14 cellular contexts compared by ENCODE assay signal in the genomic region with DNA sequence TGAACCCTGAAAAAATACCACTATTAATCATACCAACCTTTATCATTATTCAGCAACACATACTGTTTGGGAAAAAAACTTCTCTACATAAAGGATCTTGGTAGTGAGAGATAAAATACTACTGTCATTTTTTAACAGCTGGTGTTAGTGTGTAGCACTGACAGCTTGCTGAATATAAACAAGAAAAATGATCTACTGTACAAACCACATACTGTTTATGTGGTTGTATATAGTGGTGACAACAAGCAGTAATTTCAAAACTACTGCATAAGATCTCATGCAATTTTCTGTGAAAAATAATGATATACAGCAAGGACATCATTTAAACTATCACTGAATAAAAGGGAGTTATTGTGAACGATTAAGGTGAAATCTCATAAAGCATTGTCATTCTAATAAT.
DNase-seq lines count a peak whose midpoint lies in the region; ATAC-seq and TF ChIP-seq lines count a peak whose summit lies in the region.
"Had no signal": no experiment of that assay in that cellular context is flagged by ENCODE, and none has a peak within 500 bp of the region (broad histone marks: within the 10 kb centered on the region; RNA-seq: fewer than 3 reads in every experiment).

No MANE protein-coding gene starts in this region.

- in situ Hi-C loops in mammary epithelial cell (cut with MboI; ENCODE audit: low sequenced_read_pairs in 2 of 2) = no loop called here

- 100% methylated on average over 1 of the region's 1 CpG for WGBS in mammary epithelial cell (ENCODE audit: low coverage, missing lambda C conversion rate)

- H3K27ac ChIP-seq in VCaP (peak overlapping the region; percentile 71), neural cell (ENCODE audit: low read length) (no peak overlapping the region), lower lobe of right lung (no peak overlapping the region), mammary epithelial cell (ENCODE audit: insufficient read depth, low read depth, low read length) (no peak overlapping the region)
- H3K27ac ChIP-seq: BLaER1, HL-60 had no signal

- H3K79me2 ChIP-seq in neural cell (replicated peaks; ENCODE audit: insufficient read depth, low read length) (no peaks in the 10 kb centered on the region), mammary epithelial cell (ENCODE audit: insufficient read depth, low read length) (no peaks in the 10 kb centered on the region)

- no peak for ATAC-seq in lower lobe of right lung
- ATAC-seq: HCT116 had no signal

- H4K20me1 ChIP-seq in neural cell (ENCODE audit: insufficient read depth) (no peaks in the 10 kb centered on the region), mammary epithelial cell (ENCODE audit: insufficient read depth, low read length) (no peaks in the 10 kb centered on the region)
- H4K20me1 ChIP-seq: BLaER1 had no signal

- dilution Hi-C loops in mammary epithelial cell (cut with HindIII; ENCODE audit: low sequenced_read_pairs) = no loop called here

- no peaks in the 10 kb centered on the region for H3K9me2 ChIP-seq in neural cell (ENCODE audit: insufficient read depth, low read length)

- DNase-seq in H4 (ENCODE audit: low spot score) = peak; percentile 4
- DNase-seq in NCI-H1694 treated with DMSO at 0.1 percent for 48 hours (lab: John Stamatoyannopoulos, UW) = peak; percentile 81
- no peak for DNase-seq in stimulated activated CD4-positive, alpha-beta T cell treated with anti-CD3 and anti-CD28 coated beads, Interleukin-4, amount 100 ng/mL, for 1 hour
- no peak for DNase-seq in lower lobe of right lung
- no peak for DNase-seq in mammary epithelial cell
- DNase-seq: 8988T; AML-193; Caco-2; CD8-positive, alpha-beta memory T cell had no signal

- no peak for TF ChIP-seq RAD21 in neural cell (conservative IDR thresholded peaks at IDR 0.05)

- H3K4me1 ChIP-seq in lower lobe of right lung (no peaks in the 10 kb centered on the region), mammary epithelial cell (ENCODE audit: insufficient read depth, low read length) (no peaks in the 10 kb centered on the region)
- H3K4me1 ChIP-seq: Caco-2 had no signal

- no peaks in the 10 kb centered on the region for H3K36me3 ChIP-seq in neural cell (ENCODE audit: insufficient read depth, low read length)
- no peaks in the 10 kb centered on the region for H3K36me3 ChIP-seq in lower lobe of right lung
- H3K36me3 ChIP-seq in mammary epithelial cell (ENCODE audit: insufficient read depth, low read length) = no peaks in the 10 kb centered on the region
- H3K36me3 ChIP-seq: BLaER1 had no signal

- TF ChIP-seq CTCF in VCaP (conservative IDR thresholded peaks at IDR 0.05) (no peak), neural cell (IDR thresholded peaks at IDR 0.05; ENCODE audit: poor library complexity, severe bottlenecking) (no peak), lower lobe of right lung (IDR thresholded peaks at IDR 0.05) (no peak), mammary epithelial cell (conservative IDR thresholded peaks at IDR 0.05 in 1 of 2, IDR thresholded peaks at IDR 0.05 in 1 of 2; ENCODE audit: extremely low read depth in 1 of 2, insufficient read depth in 1 of 2, low read depth in 1 of 2, low read length in 2 of 2) (no peak)

- no peak overlapping the region for H3K4me3 ChIP-seq in neural cell (ENCODE audit: low read length)
- no peak overlapping the region for H3K4me3 ChIP-seq in lower lobe of right lung
- no peak overlapping the region for H3K4me3 ChIP-seq in mammary epithelial cell (replicated peaks in 1 of 3; ENCODE audit: insufficient read depth in 1 of 3, low read depth in 2 of 3, low read length in 3 of 3)
- H3K4me3 ChIP-seq: BLaER1 had no signal

- TF ChIP-seq EP300 in neural cell (conservative IDR thresholded peaks at IDR 0.05; ENCODE audit: poor library complexity, severe bottlenecking) = peak; percentile 36

- no peaks in the 10 kb centered on the region for H3F3A ChIP-seq in neural cell (ENCODE audit: insufficient read depth, low read length, poor library complexity, severe bottlenecking)

- H3K27me3 ChIP-seq in neural cell (ENCODE audit: insufficient read depth, low read depth, low read length) = no peaks in the 10 kb centered on the region
- no peaks in the 10 kb centered on the region for H3K27me3 ChIP-seq in lower lobe of right lung (ENCODE audit: low read depth)
- no peaks in the 10 kb centered on the region for H3K27me3 ChIP-seq in mammary epithelial cell (ENCODE audit: insufficient read depth, low read length)
- H3K27me3 ChIP-seq: BLaER1 had no signal

- H3K9ac ChIP-seq in neural cell (ENCODE audit: low read length) (no peak overlapping the region), mammary epithelial cell (ENCODE audit: insufficient read depth, low read length) (no peak overlapping the region)
- H3K9ac ChIP-seq: BLaER1 had no signal

- CTCF ChIA-PET in mammary epithelial cell (lab: Charles Lee; ENCODE audit: low non-redundant PET) = no interaction called here

- intact Hi-C loops in lower lobe of right lung (cut with DNase I) = no loop called here
- intact Hi-C loops in mammary epithelial cell (cut with micrococcal nuclease) = loop anchor here (10.0 kb wide), 1 partner anchor 465 kb away; no protein-coding TSS in a partner anchor

- H3K4me2 ChIP-seq in neural cell (ENCODE audit: low read length) (no peak overlapping the region), mammary epithelial cell (ENCODE audit: insufficient read depth, low read depth, low read length) (no peak overlapping the region)

- H3K9me3 ChIP-seq in neural cell (ENCODE audit: low read length) = no peaks in the 10 kb centered on the region
- no peaks in the 10 kb centered on the region for H3K9me3 ChIP-seq in lower lobe of right lung
- H3K9me3 ChIP-seq in mammary epithelial cell (replicated peaks; ENCODE audit: insufficient read depth, low read length) = no peaks in the 10 kb centered on the region
- H3K9me3 ChIP-seq: Caco-2 had no signal

- H2AFZ ChIP-seq in neural cell (ENCODE audit: low read depth, low read length) = no peak overlapping the region
- H2AFZ ChIP-seq in mammary epithelial cell (ENCODE audit: low read depth, low read length) = no peak overlapping the region

- BruUV-seq in mammary epithelial cell (replicated peaks; lab: Mats Ljungman, UMichigan) = no TSS peak

TF ChIP-seq in neural cell, 6 proteins besides CTCF, POLR2A, EP300 and RAD21:
- TF ChIP-seq TAF1 (IDR thresholded peaks at IDR 0.05; ENCODE audit: low read depth) = no peak
- no peak for TF ChIP-seq MXI1 (conservative IDR thresholded peaks at IDR 0.05; ENCODE audit: poor library complexity, severe bottlenecking)
- no peak for TF ChIP-seq EZH2 (IDR thresholded peaks at IDR 0.05; ENCODE audit: borderline replicate concordance, insufficient read depth, low read length, poor library complexity, severe bottlenecking)
- TF ChIP-seq SMC3 (conservative IDR thresholded peaks at IDR 0.05; ENCODE audit: poor library complexity) = no peak
- TF ChIP-seq, protein P1, sequence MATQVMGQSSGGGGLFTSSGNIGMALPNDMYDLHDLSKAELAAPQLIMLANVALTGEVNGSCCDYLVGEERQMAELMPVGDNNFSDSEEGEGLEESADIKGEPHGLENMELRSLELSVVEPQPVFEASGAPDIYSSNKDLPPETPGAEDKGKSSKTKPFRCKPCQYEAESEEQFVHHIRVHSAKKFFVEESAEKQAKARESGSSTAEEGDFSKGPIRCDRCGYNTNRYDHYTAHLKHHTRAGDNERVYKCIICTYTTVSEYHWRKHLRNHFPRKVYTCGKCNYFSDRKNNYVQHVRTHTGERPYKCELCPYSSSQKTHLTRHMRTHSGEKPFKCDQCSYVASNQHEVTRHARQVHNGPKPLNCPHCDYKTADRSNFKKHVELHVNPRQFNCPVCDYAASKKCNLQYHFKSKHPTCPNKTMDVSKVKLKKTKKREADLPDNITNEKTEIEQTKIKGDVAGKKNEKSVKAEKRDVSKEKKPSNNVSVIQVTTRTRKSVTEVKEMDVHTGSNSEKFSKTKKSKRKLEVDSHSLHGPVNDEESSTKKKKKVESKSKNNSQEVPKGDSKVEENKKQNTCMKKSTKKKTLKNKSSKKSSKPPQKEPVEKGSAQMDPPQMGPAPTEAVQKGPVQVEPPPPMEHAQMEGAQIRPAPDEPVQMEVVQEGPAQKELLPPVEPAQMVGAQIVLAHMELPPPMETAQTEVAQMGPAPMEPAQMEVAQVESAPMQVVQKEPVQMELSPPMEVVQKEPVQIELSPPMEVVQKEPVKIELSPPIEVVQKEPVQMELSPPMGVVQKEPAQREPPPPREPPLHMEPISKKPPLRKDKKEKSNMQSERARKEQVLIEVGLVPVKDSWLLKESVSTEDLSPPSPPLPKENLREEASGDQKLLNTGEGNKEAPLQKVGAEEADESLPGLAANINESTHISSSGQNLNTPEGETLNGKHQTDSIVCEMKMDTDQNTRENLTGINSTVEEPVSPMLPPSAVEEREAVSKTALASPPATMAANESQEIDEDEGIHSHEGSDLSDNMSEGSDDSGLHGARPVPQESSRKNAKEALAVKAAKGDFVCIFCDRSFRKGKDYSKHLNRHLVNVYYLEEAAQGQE (IDR thresholded peaks at IDR 0.05; ENCODE audit: borderline replicate concordance) = no peak
- TF ChIP-seq POLR2AphosphoS5 (IDR thresholded peaks at IDR 0.05) = peak; percentile 44

Comparison
In these comparisons a context has a peak if more than half of its experiments do, and no peak if none do; other contexts are left out.
1. DNase-seq: peak in H4 (single experiment) and NCI-H1694 treated with DMSO at 0.1 percent for 48 hours (single experiment); none in stimulated activated CD4-positive, alpha-beta T cell treated with anti-CD3 and anti-CD28 coated beads, Interleukin-4, amount 100 ng/mL, for 1 hour (single experiment), lower lobe of right lung (single experiment) and mammary epithelial cell (single experiment).